Comparison of ENCODE assay signal across 8 cellular contexts in the genomic region with DNA sequence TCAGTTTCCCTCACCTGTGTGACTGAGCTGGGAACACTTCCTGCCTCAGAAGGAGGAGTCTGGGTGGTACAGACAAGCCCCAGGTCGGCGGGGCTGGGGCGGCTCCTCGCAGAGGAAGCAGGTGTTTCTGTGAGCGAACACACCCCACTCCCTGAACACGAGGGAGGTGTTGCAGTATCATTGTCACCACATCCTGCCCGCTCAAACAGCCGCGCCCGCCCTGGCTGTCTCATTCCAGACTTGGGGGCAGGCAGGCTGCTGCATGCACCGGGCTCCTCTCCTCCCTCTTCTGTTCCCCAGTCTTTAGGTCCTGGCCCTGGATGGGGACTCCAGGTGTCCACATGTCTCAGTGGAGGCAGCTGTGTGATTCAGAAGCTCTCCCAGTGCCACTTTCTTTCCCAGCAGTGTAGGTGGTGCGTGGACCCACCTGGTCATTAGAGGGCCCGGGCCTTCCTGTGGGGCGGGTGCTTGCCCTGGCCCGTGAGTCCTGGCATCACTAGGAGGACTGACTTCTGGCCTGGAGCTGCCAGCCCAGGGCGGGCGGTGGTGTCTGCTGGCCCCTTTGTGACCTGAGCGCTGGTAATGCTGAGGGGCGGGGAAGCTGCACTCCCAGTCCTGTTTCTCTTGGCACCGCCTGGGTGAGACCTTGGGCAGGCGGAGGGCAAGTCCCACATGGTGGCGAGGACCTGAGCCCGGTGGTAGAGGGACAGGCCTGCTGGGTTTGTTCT. TPM values are rescaled to one million over a fixed set of nuclear protein-coding genes. Genes with fewer than 3 reads are reported as not detected.
DNase-seq lines count a peak whose midpoint lies in the region; ATAC-seq and TF ChIP-seq lines count a peak whose summit lies in the region.

No MANE protein-coding gene starts in this region.

- peaks cover 18 to 92% (median 42%) of the 10 kb centered on the region in 4 donors for H3K4me1 Mint-ChIP-seq in CD4-positive, CD25-positive, alpha-beta regulatory T cell

- peak overlapping the region; percentile 83 to 99 (median 90) for H3K4me3 Mint-ChIP-seq in CD4-positive, CD25-positive, alpha-beta regulatory T cell

- peak; percentile 72 to 98 (median 90) for DNase-seq in CD4-positive, CD25-positive, alpha-beta regulatory T cell
- DNase-seq in HT-29 (ENCODE audit: low spot score) = peak; percentile 79
- DNase-seq in activated CD4-positive, alpha-beta T cell treated with anti-CD3 and anti-CD28 coated beads, Interleukin-2, amount 50 U/mL, for 24 hours (ENCODE audit: low read depth in 1 of 2, low spot score in 1 of 2) = peak; percentile 62 to 80
- DNase-seq in epithelial cell of prostate (ENCODE audit: low read depth, low spot score) = peak; percentile 76
- DNase-seq in stimulated activated CD4-positive, alpha-beta T cell treated with anti-CD3 and anti-CD28 coated beads, Interleukin-2, amount 100 ng/mL, for 24 hours = peak; percentile 80 to 86
- no peak for DNase-seq in DMS79 (lab: John Stamatoyannopoulos, UW)
- DNase-seq in WERI-Rb-1 = no peak

- H3K27me3 Mint-ChIP-seq in CD4-positive, CD25-positive, alpha-beta regulatory T cell = no peaks in the 10 kb centered on the region

- H3K36me3 ChIP-seq in CD4-positive, CD25-positive, alpha-beta regulatory T cell (ENCODE audit: control insufficient read depth, insufficient read depth, low read length) = peaks cover 7% of the 10 kb centered on the region
- H3K36me3 ChIP-seq in WERI-Rb-1 = peaks cover 24% of the 10 kb centered on the region

- no peaks in the 10 kb centered on the region for H3K9me3 ChIP-seq in CD4-positive, CD25-positive, alpha-beta regulatory T cell (ENCODE audit: control insufficient read depth in 2 of 2, low read length in 2 of 2)
- H3K9me3 ChIP-seq in WERI-Rb-1 (ENCODE audit: severe bottlenecking) = no peaks in the 10 kb centered on the region

- TF ChIP-seq CTCF in WERI-Rb-1 (IDR thresholded peaks at IDR 0.05; ENCODE audit: low read depth, low read length) = no peak

- peaks cover 83% of the 10 kb centered on the region for H3K4me1 ChIP-seq in CD4-positive, CD25-positive, alpha-beta regulatory T cell (ENCODE audit: control insufficient read depth, insufficient read depth, low read length, poor library complexity, severe bottlenecking)

- peak overlapping the region; percentile 91 for H3K27ac ChIP-seq in CD4-positive, CD25-positive, alpha-beta regulatory T cell (ENCODE audit: insufficient read depth, low read length, poor library complexity, severe bottlenecking)
- H3K27ac ChIP-seq in epithelial cell of prostate = peak overlapping the region; percentile 98
- no peak overlapping the region for H3K27ac ChIP-seq in WERI-Rb-1

- no peaks in the 10 kb centered on the region for H3K9me3 Mint-ChIP-seq in CD4-positive, CD25-positive, alpha-beta regulatory T cell

- ATAC-seq in CD4-positive, CD25-positive, alpha-beta regulatory T cell (ENCODE audit: low read depth in 2 of 2) = peak; percentile 97
- ATAC-seq in GM19438 (IDR thresholded peaks at IDR 0.05; ENCODE audit: low read depth, unreplicated experiment) = peak; percentile 82

- peak overlapping the region; percentile 20 for H3K4me3 ChIP-seq in CD4-positive, CD25-positive, alpha-beta regulatory T cell (ENCODE audit: low read depth, low read length)
- H3K4me3 ChIP-seq in WERI-Rb-1 (ENCODE audit: low read depth, low read length) = no peak overlapping the region

- H3K27me3 ChIP-seq in CD4-positive, CD25-positive, alpha-beta regulatory T cell (ENCODE audit: control insufficient read depth, insufficient read depth, low read length) = no peaks in the 10 kb centered on the region
- H3K27me3 ChIP-seq in WERI-Rb-1 (ENCODE audit: insufficient read depth, low read depth, severe bottlenecking) = no peaks in the 10 kb centered on the region

- H3K36me3 Mint-ChIP-seq in CD4-positive, CD25-positive, alpha-beta regulatory T cell = peaks cover 15% of the 10 kb centered on the region

- H3K27ac Mint-ChIP-seq in CD4-positive, CD25-positive, alpha-beta regulatory T cell = peak overlapping the region; percentile 95 to 99 (median 98)

RNA-seq across cellular contexts. Expression of a gene that starts 18.3 kb away (rescaled TPM):
- 0.52 TPM for total RNA-seq in CD4-positive, CD25-positive, alpha-beta regulatory T cell
- polyA plus RNA-seq in CD4-positive, CD25-positive, alpha-beta regulatory T cell = under 1 TPM in 2 of 4 donors, not detected in 2; 0.40 to 0.60 TPM
- total RNA-seq in HT-29 (2014; rRNA removed; shearing (Covaris generic)) = not detected in 2 replicates

RNA-seq across cellular contexts. Expression of a gene that starts 20.6 kb away (rescaled TPM):
- 39.7 TPM for total RNA-seq in CD4-positive, CD25-positive, alpha-beta regulatory T cell
- 10 to 100 TPM; 29.3 to 35.0 (median 31.3) TPM for polyA plus RNA-seq in CD4-positive, CD25-positive, alpha-beta regulatory T cell
- total RNA-seq in HT-29 (2014; rRNA removed; shearing (Covaris generic)) = 39.5 and 43.2 TPM in 2 replicates

RNA-seq across cellular contexts. Expression of a gene that starts 20.8 kb away (rescaled TPM):
- total RNA-seq in CD4-positive, CD25-positive, alpha-beta regulatory T cell = 8.2 TPM
- 10 to 100 TPM; 11.3 to 15.7 (median 11.6) TPM for polyA plus RNA-seq in CD4-positive, CD25-positive, alpha-beta regulatory T cell
- total RNA-seq in HT-29 (2014; rRNA removed; shearing (Covaris generic)) = 10.4 and 11.8 TPM in 2 replicates

RNA-seq across cellular contexts. Expression of a gene that starts 44.9 kb away (rescaled TPM):
- total RNA-seq in CD4-positive, CD25-positive, alpha-beta regulatory T cell = 6.1 TPM
- polyA plus RNA-seq in CD4-positive, CD25-positive, alpha-beta regulatory T cell = 10 to 100 TPM in 2 of 4 donors, 1 to 10 TPM in 2; 7.6 to 12.3 (median 9.7) TPM
- total RNA-seq in HT-29 (2014; rRNA removed; shearing (Covaris generic)) = 27.6 and 29.0 TPM in 2 replicates

RNA-seq across cellular contexts. Expression of a gene that starts 45.0 kb away (rescaled TPM):
- total RNA-seq in CD4-positive, CD25-positive, alpha-beta regulatory T cell = 74.3 TPM
- polyA plus RNA-seq in CD4-positive, CD25-positive, alpha-beta regulatory T cell = 10 to 100 TPM; 20.8 to 23.4 (median 21.8) TPM
- 55.8 and 75.5 TPM in 2 replicates for total RNA-seq in HT-29 (2014; rRNA removed; shearing (Covaris generic))

Comparison
In these comparisons a context has a peak if more than half of its experiments do, and no peak if none do; other contexts are left out.
1. DNase-seq: peak in CD4-positive, CD25-positive, alpha-beta regulatory T cell (3 of 3), HT-29 (single experiment), activated CD4-positive, alpha-beta T cell treated with anti-CD3 and anti-CD28 coated beads, Interleukin-2, amount 50 U/mL, for 24 hours (2 of 2), epithelial cell of prostate (single experiment) and stimulated activated CD4-positive, alpha-beta T cell treated with anti-CD3 and anti-CD28 coated beads, Interleukin-2, amount 100 ng/mL, for 24 hours (2 of 2); none in DMS79 (single experiment) and WERI-Rb-1 (single experiment).